8 cellular contexts compared by ENCODE assay signal in the genomic region with DNA sequence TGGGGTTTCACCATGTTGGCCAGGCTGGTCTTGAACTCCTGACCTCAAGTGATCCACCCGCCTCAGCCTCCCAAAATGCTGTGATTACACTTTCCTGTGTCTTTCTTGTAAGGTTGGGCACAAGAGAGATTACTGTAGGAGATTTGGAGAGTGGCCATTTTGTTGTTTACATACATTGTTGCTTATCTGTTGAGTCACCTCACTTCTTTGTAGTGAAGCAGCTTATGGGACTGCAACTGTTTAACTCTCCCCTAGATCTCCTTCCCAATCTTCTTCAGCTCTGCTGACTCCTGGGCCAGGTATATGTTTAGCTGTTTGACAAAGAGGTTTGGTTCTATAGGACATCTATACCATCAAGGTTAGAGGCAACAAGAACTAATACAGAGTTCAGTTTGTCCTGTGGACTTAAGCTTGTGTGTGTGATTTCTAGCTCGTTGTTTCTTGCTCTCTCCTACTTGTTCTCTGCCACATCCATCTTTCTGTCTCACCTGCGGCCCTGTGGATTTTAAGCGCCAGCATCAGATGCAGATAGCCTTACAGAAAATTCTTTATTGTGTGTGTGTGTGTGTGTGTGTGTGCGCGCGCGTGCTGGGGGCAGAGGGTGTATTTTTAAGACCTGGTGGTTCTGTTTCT.
DNase-seq lines count a peak whose midpoint lies in the region; TF ChIP-seq lines count a peak whose summit lies in the region.
"Had no signal": no experiment of that assay in that cellular context is flagged by ENCODE, and none has a peak within 500 bp of the region (broad histone marks: within the 10 kb centered on the region; RNA-seq: fewer than 3 reads in every experiment).

No MANE protein-coding gene starts in this region.

- DNase-seq in EH (ENCODE audit: low read depth) = peak; percentile 62
- DNase-seq in MG63 = peak; percentile 26
- peak; percentile 51 for DNase-seq in astrocyte of the spinal cord (ENCODE audit: low read depth, low spot score)
- DNase-seq in nephron progenitor cell = no peak
- no peak for DNase-seq in activated CD4-positive, CD25-positive, alpha-beta regulatory T cell treated with anti-CD3 and anti-CD28 coated beads, Interleukin-2, amount 50 U/mL, for 72 hours
- no peak for DNase-seq in smooth muscle cell (lab: John Stamatoyannopoulos, UW; ENCODE audit: unreplicated experiment)
- no peak for DNase-seq in coronary artery (ENCODE audit: low spot score)
- DNase-seq: activated gamma-delta T cell treated with Interleukin-2 at 50 U/mL for 16 hours had no signal

- H3K36me3 ChIP-seq in MG63 (peaks cover 3% of the 10 kb centered on the region; the same call in 1 of the 2 replicates), smooth muscle cell (ENCODE audit: low read depth) (no peaks in the 10 kb centered on the region)

- WGBS in smooth muscle cell (ENCODE audit: low lambda C conversion rate) = 80% methylated on average over 8 of the region's 8 CpGs

- no peak overlapping the region for H3K4me2 ChIP-seq in smooth muscle cell

- peaks cover 18% of the 10 kb centered on the region for H3K36me3 Mint-ChIP-seq in nephron progenitor cell (ENCODE audit: low read depth)

- H3K27me3 ChIP-seq in MG63 (no peaks in the 10 kb centered on the region), smooth muscle cell (ENCODE audit: low read depth) (no peaks in the 10 kb centered on the region)

- peaks cover 83% of the 10 kb centered on the region for H3K79me2 ChIP-seq in smooth muscle cell (ENCODE audit: low read depth)

- H3K9me3 ChIP-seq in MG63 = no peaks in the 10 kb centered on the region
- H3K9me3 ChIP-seq in smooth muscle cell (replicated peaks; ENCODE audit: low read depth) = no peaks in the 10 kb centered on the region

- peaks cover 6% of the 10 kb centered on the region for H3K4me1 Mint-ChIP-seq in nephron progenitor cell

- no peak overlapping the region for H3K9ac ChIP-seq in smooth muscle cell (ENCODE audit: low read depth)

- H3K9me3 Mint-ChIP-seq in nephron progenitor cell = no peaks in the 10 kb centered on the region

- no peak overlapping the region for H3K4me3 Mint-ChIP-seq in nephron progenitor cell

- in situ Hi-C loops in astrocyte of the spinal cord (cut with HindIII; ENCODE audit: low sequenced_read_pairs) = no loop called here

- H4K20me1 ChIP-seq in smooth muscle cell (ENCODE audit: low read depth) = peaks cover 94% of the 10 kb centered on the region

- peak overlapping the region; percentile 72 for H3K27ac Mint-ChIP-seq in nephron progenitor cell

- no peaks in the 10 kb centered on the region for H3K27me3 Mint-ChIP-seq in nephron progenitor cell (ENCODE audit: low read depth, poor library complexity)

- no peaks in the 10 kb centered on the region for H3F3A ChIP-seq in smooth muscle cell (ENCODE audit: low read depth)

- no peak overlapping the region for H3K27ac ChIP-seq in smooth muscle cell (ENCODE audit: low read depth)
- no peak overlapping the region for H3K27ac ChIP-seq in coronary artery

- H3K4me3 ChIP-seq in MG63 (no peak overlapping the region), astrocyte of the spinal cord (ENCODE audit: low read depth, low read length) (no peak overlapping the region), smooth muscle cell (no peak overlapping the region), coronary artery (no peak overlapping the region)

- TF ChIP-seq CTCF in astrocyte of the spinal cord (IDR thresholded peaks at IDR 0.05; ENCODE audit: low read depth, low read length) (no peak), nephron progenitor cell (IDR thresholded peaks at IDR 0.05) (no peak), smooth muscle cell (IDR thresholded peaks at IDR 0.05; ENCODE audit: borderline replicate concordance, insufficient read depth, poor library complexity, severe bottlenecking) (no peak), coronary artery (IDR thresholded peaks at IDR 0.05) (no peak)

- no peak overlapping the region for H2AFZ ChIP-seq in smooth muscle cell (ENCODE audit: low read depth)

- H3K4me1 ChIP-seq in smooth muscle cell (ENCODE audit: low read depth) = no peaks in the 10 kb centered on the region

Comparison
In these comparisons a context has a peak if more than half of its experiments do, and no peak if none do; other contexts are left out.
1. DNase-seq: peak in EH (single experiment), MG63 (single experiment) and astrocyte of the spinal cord (single experiment); none in nephron progenitor cell (single experiment), activated CD4-positive, CD25-positive, alpha-beta regulatory T cell treated with anti-CD3 and anti-CD28 coated beads, Interleukin-2, amount 50 U/mL, for 72 hours (single experiment), smooth muscle cell (single experiment) and coronary artery (single experiment).